Comparison of ENCODE assay signal across 8 cellular contexts in the genomic region with DNA sequence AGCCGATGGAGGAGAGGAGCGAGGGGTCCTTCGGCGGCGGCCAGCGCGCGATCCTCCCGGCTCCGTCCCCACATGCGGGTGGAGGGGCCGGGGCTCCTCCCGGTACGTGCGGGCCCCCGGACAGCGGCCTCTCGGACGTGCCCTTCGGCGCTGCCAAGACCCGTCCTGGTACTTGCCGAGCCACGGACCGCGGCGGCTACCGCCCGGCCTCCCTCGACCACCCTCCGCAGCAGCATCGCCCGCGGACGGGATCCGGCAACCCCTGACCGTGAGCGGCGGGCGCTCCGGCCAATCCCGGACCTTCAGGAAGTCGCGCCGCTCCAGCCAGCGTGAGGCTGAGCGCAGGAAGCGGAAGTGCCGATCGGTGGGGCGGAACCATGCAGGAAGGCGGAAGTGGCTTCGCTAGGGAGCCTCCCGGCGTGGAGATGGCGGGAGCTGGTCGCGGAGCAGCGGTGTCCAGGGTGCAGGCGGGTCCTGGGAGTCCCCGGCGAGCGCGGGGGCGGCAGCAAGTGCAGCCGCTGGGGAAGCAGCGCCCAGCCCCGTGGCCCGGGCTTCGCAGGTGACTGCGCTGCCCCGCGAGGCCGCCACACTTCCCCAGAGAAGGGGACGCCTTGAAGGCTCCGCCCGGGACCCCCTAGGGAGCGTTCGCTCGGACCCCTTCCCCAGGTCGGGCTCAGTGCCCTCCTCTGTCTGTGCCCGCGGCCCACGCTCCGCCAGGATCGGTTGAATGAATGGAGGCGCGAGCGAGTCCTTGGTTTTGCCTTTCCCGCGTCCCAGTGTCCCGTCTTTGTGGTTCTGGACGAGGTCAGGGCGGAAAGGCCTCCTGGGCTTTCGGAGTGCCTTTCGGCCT. TPM values are rescaled to one million over a fixed set of nuclear protein-coding genes. Genes with fewer than 3 reads are reported as not detected.
DNase-seq lines count a peak whose midpoint lies in the region; ATAC-seq and TF ChIP-seq lines count a peak whose summit lies in the region.

A gene with protein sequence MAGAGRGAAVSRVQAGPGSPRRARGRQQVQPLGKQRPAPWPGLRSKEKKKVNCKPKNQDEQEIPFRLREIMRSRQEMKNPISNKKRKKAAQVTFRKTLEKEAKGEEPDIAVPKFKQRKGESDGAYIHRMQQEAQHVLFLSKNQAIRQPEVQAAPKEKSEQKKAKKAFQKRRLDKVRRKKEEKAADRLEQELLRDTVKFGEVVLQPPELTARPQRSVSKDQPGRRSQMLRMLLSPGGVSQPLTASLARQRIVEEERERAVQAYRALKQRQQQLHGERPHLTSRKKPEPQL (plus strand): TSS at position 396 of the 850 bp plus-strand sequence. CDS start 30 bp downstream, at position 426.
A gene (minus strand): TSS at position 264 of the 850 bp plus-strand sequence. CDS start 28 bp downstream, at position 236.

- peak in 1 of 2 donors; percentile 23 for TF ChIP-seq POLR2A in lower leg skin (IDR thresholded peaks at IDR 0.05)

- H3K27ac ChIP-seq in CD4-positive, alpha-beta T cell (ENCODE audit: low read depth, low read length): peak within 1 kb of the TSS; percentile 85
- H3K27ac ChIP-seq in duodenal mucosa (ENCODE audit: low read depth, low read length): peak within 1 kb of the TSS; percentile 64

- ATAC-seq in CD4-positive, alpha-beta T cell (ENCODE audit: poor library complexity): peak; percentile 84
- peak; percentile 93 for ATAC-seq in GM19452 (IDR thresholded peaks at IDR 0.05; ENCODE audit: unreplicated experiment)

- peaks cover 47% of the 10 kb centered on the region for H3K36me3 Mint-ChIP-seq in CD4-positive, alpha-beta T cell (ENCODE audit: low read depth)
- peaks cover 39% of the 10 kb centered on the region for H3K36me3 Mint-ChIP-seq in activated CD4-positive, alpha-beta memory T cell treated with anti-CD3 and anti-CD28 coated beads for 36 hours

- H3K4me1 Mint-ChIP-seq in CD4-positive, alpha-beta T cell (ENCODE audit: low read depth): peaks cover 50% of the 10 kb centered on the region
- H3K4me1 Mint-ChIP-seq in activated CD4-positive, alpha-beta memory T cell treated with anti-CD3 and anti-CD28 coated beads for 36 hours (ENCODE audit: low read depth): peaks cover 41% of the 10 kb centered on the region

- no peaks in the 10 kb centered on the region for H3K27me3 Mint-ChIP-seq in CD4-positive, alpha-beta T cell
- no peaks in the 10 kb centered on the region for H3K27me3 Mint-ChIP-seq in activated CD4-positive, alpha-beta memory T cell treated with anti-CD3 and anti-CD28 coated beads for 36 hours

- peak within 1 kb of the TSS; percentile 91 for H3K27ac Mint-ChIP-seq in CD4-positive, alpha-beta T cell
- peak within 1 kb of the TSS; percentile 94 for H3K27ac Mint-ChIP-seq in activated CD4-positive, alpha-beta memory T cell treated with anti-CD3 and anti-CD28 coated beads for 36 hours

- POLR2A ChIA-PET in CD4-positive, alpha-beta T cell (lab: Charles Lee): interaction anchor here (0.5 to 3.0 kb wide), 9 partner anchors 16 to 195 kb away, joined by 3 to 25 read pairs (median 4); a partner anchor contains a TSS
- POLR2A ChIA-PET in activated CD4-positive, alpha-beta memory T cell treated with anti-CD3 and anti-CD28 coated beads for 36 hours (lab: Charles Lee): interaction anchor here (1.3 to 2.5 kb wide), 3 partner anchors 18 to 167 kb away, joined by 4 to 26 read pairs (median 6); a partner anchor contains a TSS

- H3K4me3 ChIP-seq in duodenal mucosa (ENCODE audit: low read depth in 1 of 2, low read length in 2 of 2) (peak within 1 kb of the TSS; percentile 72 to 89), lower leg skin (ENCODE audit: low read depth, poor library complexity, severe bottlenecking) (peak within 1 kb of the TSS; percentile 91)

- no peaks in the 10 kb centered on the region for H3K9me3 Mint-ChIP-seq in CD4-positive, alpha-beta T cell
- H3K9me3 Mint-ChIP-seq in activated CD4-positive, alpha-beta memory T cell treated with anti-CD3 and anti-CD28 coated beads for 36 hours: no peaks in the 10 kb centered on the region

- H3K4me3 Mint-ChIP-seq in CD4-positive, alpha-beta T cell: peak within 1 kb of the TSS; percentile 97
- H3K4me3 Mint-ChIP-seq in activated CD4-positive, alpha-beta memory T cell treated with anti-CD3 and anti-CD28 coated beads for 36 hours: peak within 1 kb of the TSS; percentile 94

- DNase-seq in CD4-positive, alpha-beta T cell: peak; percentile 81 to 92 (median 90)
- DNase-seq in HK-2 (ENCODE audit: unreplicated experiment) (peak; percentile 97), NCI-H82 treated with DMSO at 0.1 percent for 48 hours (lab: John Stamatoyannopoulos, UW; ENCODE audit: unreplicated experiment) (peak; percentile 89), lower leg skin (ENCODE audit: low spot score in 2 of 2) (peak; percentile 93 to 99)
- peak; percentile 96 for DNase-seq in activated CD4-positive, alpha-beta memory T cell treated with anti-CD3 and anti-CD28 coated beads for 36 hours
- DNase-seq in stimulated activated CD4-positive, alpha-beta T cell treated with anti-CD3 and anti-CD28 coated beads, Interleukin-4, amount 100 ng/mL, for 4 hours: peak; percentile 90 to 91

- 0 to 1% methylated on average over 45 to 73 of the region's 96 CpGs for WGBS in lower leg skin, 2 donors

- CTCF ChIA-PET in CD4-positive, alpha-beta T cell (lab: Charles Lee): no interaction called here
- CTCF ChIA-PET in activated CD4-positive, alpha-beta memory T cell treated with anti-CD3 and anti-CD28 coated beads for 36 hours (lab: Charles Lee): interaction anchor here (1.0 to 2.4 kb wide), 2 partner anchors 9 to 17 kb away, joined by 4 to 10 read pairs; a partner anchor contains a TSS

- H3K27me3 ChIP-seq in CD4-positive, alpha-beta T cell (ENCODE audit: control insufficient read depth, insufficient read depth, low read length): no peaks in the 10 kb centered on the region
- H3K27me3 ChIP-seq in duodenal mucosa (ENCODE audit: control insufficient read depth in 1 of 2, insufficient read depth in 2 of 2, low read length in 2 of 2): no peaks in the 10 kb centered on the region

- no peak for TF ChIP-seq CTCF in CD4-positive, alpha-beta T cell (IDR thresholded peaks at IDR 0.05)
- no peak for TF ChIP-seq CTCF in lower leg skin (IDR thresholded peaks at IDR 0.05)

- intact Hi-C loops in CD4-positive, alpha-beta T cell (cut with DNase I, micrococcal nuclease): loop anchor here (1.0 to 5.0 kb wide), 4 partner anchors 17 to 36 kb away; a partner anchor contains a TSS
- intact Hi-C loops in activated CD4-positive, alpha-beta memory T cell treated with anti-CD3 and anti-CD28 coated beads for 36 hours (cut with micrococcal nuclease): loop anchor here (1.0 to 5.0 kb wide), 3 partner anchors 17 to 114 kb away; a partner anchor contains a TSS
- intact Hi-C loops in lower leg skin (cut with DNase I; ENCODE audit: low total_unique reads): no loop called here

- peaks cover 6 to 36% of the 10 kb centered on the region in 2 donors for H3K36me3 ChIP-seq in duodenal mucosa (ENCODE audit: control insufficient read depth in 1 of 2, insufficient read depth in 2 of 2, low read length in 2 of 2)

- peak within 1 kb of the TSS; percentile 69 to 91 for H3K9ac ChIP-seq in duodenal mucosa (ENCODE audit: low read depth in 1 of 2, low read length in 2 of 2)

- peaks cover 14 to 16% of the 10 kb centered on the region in 2 donors for H3K4me1 ChIP-seq in duodenal mucosa (ENCODE audit: control insufficient read depth in 1 of 2, insufficient read depth in 2 of 2, low read length in 2 of 2)

- H3K9me3 ChIP-seq in CD4-positive, alpha-beta T cell (ENCODE audit: control insufficient read depth, low read length): no peaks in the 10 kb centered on the region
- H3K9me3 ChIP-seq in duodenal mucosa (ENCODE audit: control insufficient read depth in 1 of 2, low read length in 2 of 2): no peaks in the 10 kb centered on the region

RNA-seq across cellular contexts. Expression of the first gene that starts in this region (rescaled TPM):
- 10 to 100 TPM; 20.8 to 21.7 TPM for total RNA-seq in CD4-positive, alpha-beta T cell
- 10 to 100 TPM; 34.0 to 36.8 TPM for total RNA-seq in activated CD4-positive, alpha-beta memory T cell treated with anti-CD3 and anti-CD28 coated beads for 36 hours
- total RNA-seq in lower leg skin: 10 to 100 TPM; 19.7 to 35.2 (median 28.3) TPM

RNA-seq across cellular contexts. Expression of the second gene that starts in this region (rescaled TPM):
- 10 to 100 TPM; 24.6 to 25.3 TPM for total RNA-seq in CD4-positive, alpha-beta T cell
- 10 to 100 TPM; 49.6 to 57.7 TPM for total RNA-seq in activated CD4-positive, alpha-beta memory T cell treated with anti-CD3 and anti-CD28 coated beads for 36 hours
- total RNA-seq in lower leg skin: 10 to 100 TPM; 33.5 to 68.3 (median 48.2) TPM

Comparison
In these comparisons a context has a peak if more than half of its experiments do, and no peak if none do; other contexts are left out.
1. Peak in every context shown above with its lines: DNase-seq, ATAC-seq, H3K4me3 ChIP-seq and H3K27ac ChIP-seq.